ENCODE assay signal across 1 cellular context in the genomic region with DNA sequence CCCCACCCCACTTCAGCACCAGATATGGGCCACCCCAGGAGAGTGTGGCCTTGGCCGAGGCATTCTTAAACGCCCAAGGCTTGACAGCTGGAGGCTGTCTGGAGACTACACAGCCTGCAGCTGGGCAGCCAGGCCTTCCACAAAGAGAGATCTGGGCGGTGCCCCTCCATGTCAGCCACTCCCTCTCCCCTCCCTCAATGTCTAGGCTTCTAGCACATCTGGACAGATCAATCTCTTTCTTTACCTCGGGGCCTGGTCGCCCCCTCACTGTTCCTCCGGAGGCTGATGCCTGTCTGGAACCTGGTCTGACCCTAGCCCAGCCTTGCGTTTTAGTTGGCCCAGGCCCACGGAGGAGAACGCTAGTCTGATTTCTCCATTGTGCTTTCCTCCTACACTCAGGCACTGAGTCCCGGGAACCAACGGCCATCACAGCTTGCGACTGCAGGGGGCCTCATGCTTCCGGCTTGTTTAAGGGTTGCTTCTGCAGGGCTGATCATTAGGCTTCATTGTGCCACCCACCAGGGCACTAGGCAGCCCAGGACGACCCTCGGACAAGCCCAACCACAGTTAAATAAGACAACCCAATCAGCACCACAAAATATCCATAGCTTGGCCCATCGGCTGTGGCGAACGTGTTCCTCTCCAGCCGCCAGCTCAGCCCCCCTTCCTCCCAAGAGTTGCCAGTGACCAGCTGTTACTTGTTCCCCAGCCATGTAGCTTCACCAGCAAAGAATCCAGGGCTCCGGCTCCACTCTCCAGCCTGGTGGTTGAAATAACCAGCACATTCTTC.
TF ChIP-seq lines count a peak whose summit lies in the region.

No MANE protein-coding gene starts in this region.

TF ChIP-seq in SK-N-SH treated with all-trans-retinoic acid at 6 μM for 48 hours, 23 proteins besides CTCF, POLR2A, EP300 and RAD21 (continued from another document):
- no peak for TF ChIP-seq RARB (CRISPR knock-in tag; IDR thresholded peaks at IDR 0.05)
